Comparison of ENCODE assay signal across 13 cellular contexts in genomic region chr12:6956332-6956727, GRCh38. TPM values are rescaled to one million over a fixed set of nuclear protein-coding genes. Genes with fewer than 3 reads are reported as not detected.
DNase-seq lines count a peak whose midpoint lies in the region; ATAC-seq and TF ChIP-seq lines count a peak whose summit lies in the region.
"Had no signal": no experiment of that assay in that cellular context is flagged by ENCODE, and none has a peak within 500 bp of the region (broad histone marks: within the 10 kb centered on the region; RNA-seq: fewer than 3 reads in every experiment).

No MANE protein-coding gene starts in this region.

- TF ChIP-seq POLR2A in GM10847 (IDR thresholded peaks at IDR 0.05; ENCODE audit: extremely low read depth, insufficient read length): peak; percentile 8

- H3K9me3 Mint-ChIP-seq in activated naive CD8-positive, alpha-beta T cell treated with anti-CD3 and anti-CD28 coated beads for 36 hours: no peaks in the 10 kb centered on the region
- H3K9me3 Mint-ChIP-seq in progenitor cell of endocrine pancreas (ENCODE audit: low read depth): no peaks in the 10 kb centered on the region

- H3K4me3 ChIP-seq in HL-60 (replicated peaks; ENCODE audit: insufficient read depth, low read length): no peak overlapping the region; the same call in 1 of the 2 replicates
- H3K4me3 ChIP-seq: gastrocnemius medialis had no signal

- peak overlapping the region; percentile 93 for H3K27ac Mint-ChIP-seq in activated naive CD8-positive, alpha-beta T cell treated with anti-CD3 and anti-CD28 coated beads for 36 hours
- H3K27ac Mint-ChIP-seq in progenitor cell of endocrine pancreas: peak overlapping the region; percentile 54

- ATAC-seq in GM21526 (IDR thresholded peaks at IDR 0.05; ENCODE audit: low FRiP score, unreplicated experiment): no peak
- no peak for ATAC-seq in GM18861 (IDR thresholded peaks at IDR 0.05; ENCODE audit: unreplicated experiment)
- ATAC-seq: gastrocnemius medialis, Panc1 had no signal

- peaks cover 96% of the 10 kb centered on the region for H3K36me3 Mint-ChIP-seq in activated naive CD8-positive, alpha-beta T cell treated with anti-CD3 and anti-CD28 coated beads for 36 hours
- H3K36me3 Mint-ChIP-seq in progenitor cell of endocrine pancreas (ENCODE audit: insufficient read depth): peaks cover 9% of the 10 kb centered on the region

- H3K27ac ChIP-seq in HL-60 (replicated peaks): peak overlapping the region; percentile 99
- H3K27ac ChIP-seq: gastrocnemius medialis, WERI-Rb-1 had no signal

- DNase-seq in HL-60 (ENCODE audit: low read depth in 1 of 2, low spot score in 1 of 2) (no peak), progenitor cell of endocrine pancreas (ENCODE audit: low spot score, unreplicated experiment) (no peak), hippocampal formation (lab: John Stamatoyannopoulos, UW) (no peak)
- no peak for DNase-seq in activated naive CD8-positive, alpha-beta T cell treated with anti-CD3 and anti-CD28 coated beads for 36 hours
- DNase-seq: kidney glomerular epithelial cell, NCI-H345, WERI-Rb-1 had no signal

- H3K4me3 Mint-ChIP-seq in activated naive CD8-positive, alpha-beta T cell treated with anti-CD3 and anti-CD28 coated beads for 36 hours: peak overlapping the region; percentile 100
- no peak overlapping the region for H3K4me3 Mint-ChIP-seq in progenitor cell of endocrine pancreas (ENCODE audit: low read depth)

- peaks cover 4% of the 10 kb centered on the region for H3K27me3 Mint-ChIP-seq in activated naive CD8-positive, alpha-beta T cell treated with anti-CD3 and anti-CD28 coated beads for 36 hours
- no peaks in the 10 kb centered on the region for H3K27me3 Mint-ChIP-seq in progenitor cell of endocrine pancreas

- no peaks in the 10 kb centered on the region for H3K27me3 ChIP-seq in HL-60 (ENCODE audit: insufficient read depth, poor library complexity, severe bottlenecking)
- H3K27me3 ChIP-seq: gastrocnemius medialis had no signal

- no peak for TF ChIP-seq CTCF in HL-60 (IDR thresholded peaks at IDR 0.05; ENCODE audit: insufficient read depth, low read length)
- no peak for TF ChIP-seq CTCF in progenitor cell of endocrine pancreas (IDR thresholded peaks at IDR 0.05; ENCODE audit: unreplicated experiment)

- H3K4me1 Mint-ChIP-seq in activated naive CD8-positive, alpha-beta T cell treated with anti-CD3 and anti-CD28 coated beads for 36 hours: peaks cover 68% of the 10 kb centered on the region
- H3K4me1 Mint-ChIP-seq in progenitor cell of endocrine pancreas (ENCODE audit: low read depth): peaks cover 2% of the 10 kb centered on the region

RNA-seq across cellular contexts. Expression of gene PTPN6, which starts 5.2 kb away (rescaled TPM):
- total RNA-seq in activated naive CD8-positive, alpha-beta T cell treated with anti-CD3 and anti-CD28 coated beads for 36 hours: 100 to 1,000 TPM; 457 to 467 TPM
- 65.4 and 70.2 TPM in 2 replicates for total RNA-seq in progenitor cell of endocrine pancreas

RNA-seq across cellular contexts. Expression of gene C12orf57, which starts 12.5 kb away (rescaled TPM):
- total RNA-seq in activated naive CD8-positive, alpha-beta T cell treated with anti-CD3 and anti-CD28 coated beads for 36 hours: 100 to 1,000 TPM; 203 to 208 TPM
- total RNA-seq in progenitor cell of endocrine pancreas: 268 and 277 TPM in 2 replicates

RNA-seq across cellular contexts. Expression of gene RNU7-1, which starts 12.7 kb away (rescaled TPM):
- total RNA-seq in activated naive CD8-positive, alpha-beta T cell treated with anti-CD3 and anti-CD28 coated beads for 36 hours: not detected
- total RNA-seq in progenitor cell of endocrine pancreas: not detected in 2 replicates
- total RNA-seq: gastrocnemius medialis, M059J had no signal

RNA-seq across cellular contexts. Expression of gene PHB2, which starts 14.1 kb away (rescaled TPM):
- 100 to 1,000 TPM; 556 to 557 TPM for total RNA-seq in activated naive CD8-positive, alpha-beta T cell treated with anti-CD3 and anti-CD28 coated beads for 36 hours
- 339 and 353 TPM in 2 replicates for total RNA-seq in progenitor cell of endocrine pancreas

RNA-seq across cellular contexts. Expression of gene EMG1, which starts 14.4 kb away (rescaled TPM):
- total RNA-seq in activated naive CD8-positive, alpha-beta T cell treated with anti-CD3 and anti-CD28 coated beads for 36 hours: 100 to 1,000 TPM; 130 to 140 TPM
- total RNA-seq in progenitor cell of endocrine pancreas: 67.9 and 73.1 TPM in 2 replicates
